Comparison of ENCODE assay signal across 26 cellular contexts in the genomic region with DNA sequence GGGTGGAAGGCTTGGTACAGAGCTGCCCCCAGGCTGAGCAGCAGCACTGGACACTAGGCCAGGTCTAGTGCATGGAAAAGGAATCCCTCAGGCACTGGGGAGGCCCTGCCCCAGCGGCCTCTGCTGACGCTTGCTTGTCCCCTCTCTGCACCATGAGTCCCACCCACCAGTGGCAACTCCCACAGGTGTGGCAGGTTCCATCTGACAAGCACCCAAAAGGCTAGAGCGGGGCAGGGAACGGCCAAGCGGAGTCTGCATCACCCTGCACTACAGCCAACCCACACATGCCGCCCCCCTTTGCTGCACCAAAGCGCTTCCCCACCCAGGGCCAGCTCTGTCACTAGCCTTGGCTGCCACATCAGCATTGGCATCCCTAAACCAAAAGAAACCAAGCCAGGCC.
"Had no signal": no experiment of that assay in that cellular context is flagged by ENCODE, and none has a peak within 500 bp of the region (broad histone marks: within the 10 kb centered on the region; RNA-seq: fewer than 3 reads in every experiment).

No MANE protein-coding gene starts in this region.

- H3K27ac Mint-ChIP-seq: activated CD4-positive, alpha-beta memory T cell treated with anti-CD3 and anti-CD28 coated beads for 36 hours; activated CD4-positive, alpha-beta T cell treated with anti-CD3 and anti-CD28 coated beads, Interleukin-2, amount 10 ng/mL, durations not matched to agents 7 days and 5 days; activated naive CD8-positive, alpha-beta T cell treated with anti-CD3 and anti-CD28 coated beads, Interleukin-2, amount 10 ng/mL, durations not matched to agents 7 days and 5 days; activated T-helper 2 cell treated with anti-CD3 and anti-CD28 coated beads, Interferon-gamma antibody, Interleukin-2, Interleukin-4, amounts not matched to agents 10 μg/mL and 5 μg/mL and 100 μg/mL, durations not matched to agents 14 hours and 24 hours and 36 hours had no signal

- H3K9me3 Mint-ChIP-seq: activated CD4-positive, alpha-beta memory T cell treated with anti-CD3 and anti-CD28 coated beads for 36 hours; activated CD4-positive, alpha-beta T cell treated with anti-CD3 and anti-CD28 coated beads, Interleukin-2, amount 10 ng/mL, durations not matched to agents 7 days and 5 days; activated naive CD8-positive, alpha-beta T cell treated with anti-CD3 and anti-CD28 coated beads, Interleukin-2, amount 10 ng/mL, durations not matched to agents 7 days and 5 days; activated T-helper 2 cell treated with anti-CD3 and anti-CD28 coated beads, Interferon-gamma antibody, Interleukin-2, Interleukin-4, amounts not matched to agents 10 μg/mL and 5 μg/mL and 100 μg/mL, durations not matched to agents 14 hours and 24 hours and 36 hours had no signal

- H3K27ac ChIP-seq: adrenal gland had no signal

- DNase-seq: activated CD4-positive, alpha-beta memory T cell treated with anti-CD3 and anti-CD28 coated beads for 36 hours; activated CD4-positive, alpha-beta T cell treated with anti-CD3 and anti-CD28 coated beads, Interleukin-2, amount 10 ng/mL, durations not matched to agents 7 days and 5 days; activated CD4-positive, CD25-positive, alpha-beta regulatory T cell; activated CD8-positive, alpha-beta memory T cell treated with anti-CD3 and anti-CD28 coated beads for 24 hours; activated gamma-delta T cell treated with Interleukin-2 at 50 U/mL for 16 hours; activated naive CD4-positive, alpha-beta T cell treated with anti-CD3 and anti-CD28 coated beads, Interleukin-2, amount 50 U/mL, for 16 hours; activated naive CD8-positive, alpha-beta T cell treated with anti-CD3 and anti-CD28 coated beads, Interleukin-2, amount 10 ng/mL, durations not matched to agents 7 days and 5 days; activated T-cell treated with anti-CD3 and anti-CD28 coated beads, Interleukin-2, amount 50 U/mL, for 48 hours; adrenal gland; aorta; central memory CD4-positive, alpha-beta T cell; MG63; MV-4-11; NCI-H1092 treated with DMSO at 0.1 percent for 48 hours; NCI-H1417 treated with DMSO at 0.1 percent for 48 hours; NCI-H1694; NCI-H2029 treated with DMSO at 0.1 percent for 48 hours; NCI-H510A treated with DMSO at 0.1 percent for 48 hours; NCI-H69; PC-3; SIG-M5; T-helper 2 cell; T1000 had no signal

- H3K27me3 Mint-ChIP-seq: activated CD4-positive, alpha-beta memory T cell treated with anti-CD3 and anti-CD28 coated beads for 36 hours; activated CD4-positive, alpha-beta T cell treated with anti-CD3 and anti-CD28 coated beads, Interleukin-2, amount 10 ng/mL, durations not matched to agents 7 days and 5 days; activated naive CD8-positive, alpha-beta T cell treated with anti-CD3 and anti-CD28 coated beads, Interleukin-2, amount 10 ng/mL, durations not matched to agents 7 days and 5 days had no signal

- FAIRE-seq: RCC 7860, TTC549 had no signal

- H3K36me3 Mint-ChIP-seq: activated CD4-positive, alpha-beta memory T cell treated with anti-CD3 and anti-CD28 coated beads for 36 hours; activated naive CD8-positive, alpha-beta T cell treated with anti-CD3 and anti-CD28 coated beads, Interleukin-2, amount 10 ng/mL, durations not matched to agents 7 days and 5 days had no signal

- H3K9me3 ChIP-seq: adrenal gland, MG63 had no signal

- H3K4me3 Mint-ChIP-seq: activated CD4-positive, alpha-beta memory T cell treated with anti-CD3 and anti-CD28 coated beads for 36 hours; activated CD4-positive, alpha-beta T cell treated with anti-CD3 and anti-CD28 coated beads, Interleukin-2, amount 10 ng/mL, durations not matched to agents 7 days and 5 days; activated naive CD8-positive, alpha-beta T cell treated with anti-CD3 and anti-CD28 coated beads, Interleukin-2, amount 10 ng/mL, durations not matched to agents 7 days and 5 days had no signal

- H3K4me3 ChIP-seq: adrenal gland, MG63 had no signal

- ATAC-seq: PC-3 had no signal

- H3K4me1 Mint-ChIP-seq: activated CD4-positive, alpha-beta T cell treated with anti-CD3 and anti-CD28 coated beads, Interleukin-2, amount 10 ng/mL, durations not matched to agents 7 days and 5 days; activated naive CD8-positive, alpha-beta T cell treated with anti-CD3 and anti-CD28 coated beads, Interleukin-2, amount 10 ng/mL, durations not matched to agents 7 days and 5 days had no signal

- H3K27me3 ChIP-seq: adrenal gland, MG63 had no signal

- H3K36me3 ChIP-seq: adrenal gland, MG63 had no signal
